ENCODE assay signal across 9 cellular contexts in genomic region chr6:126176266-126176665, GRCh38.
A peak's percentile ranks its signal among the peaks of the same experiment; 100 is the strongest.
DNase-seq lines count a peak whose midpoint lies in the region; ATAC-seq and TF ChIP-seq lines count a peak whose summit lies in the region.
"Had no signal": no experiment of that assay in that cellular context is flagged by ENCODE, and none has a peak within 500 bp of the region (broad histone marks: within the 10 kb centered on the region; RNA-seq: fewer than 3 reads in every experiment).

No MANE protein-coding gene starts in this region.

- H3K27ac ChIP-seq in GM23338 (ENCODE audit: low read depth): no peak overlapping the region
- peak overlapping the region; percentile 4; the same call in 1 of the 2 replicates for H3K27ac ChIP-seq in PC-9
- H3K27ac ChIP-seq: SJCRH30 had no signal

- no peaks in the 10 kb centered on the region for H3K36me3 Mint-ChIP-seq in GM23338 (ENCODE audit: low read depth)
- no peaks in the 10 kb centered on the region for H3K36me3 Mint-ChIP-seq in activated T-helper 2 cell treated with anti-CD3 and anti-CD28 coated beads, Interferon-gamma antibody, Interleukin-2, Interleukin-4, amounts not matched to agents 10 μg/mL and 5 μg/mL and 100 μg/mL, durations not matched to agents 14 hours and 24 hours and 36 hours (ENCODE audit: low read depth)
- H3K36me3 Mint-ChIP-seq in activated naive CD4-positive, alpha-beta T cell treated with anti-CD3 and anti-CD28 coated beads, Interleukin-2, amount 10 ng/mL, durations not matched to agents 7 days and 5 days: no peaks in the 10 kb centered on the region

- no peaks in the 10 kb centered on the region; the same call in 1 of the 2 replicates for H3K9me3 ChIP-seq in PC-9 (ENCODE audit: insufficient read depth, low read depth)
- H3K9me3 ChIP-seq: SJCRH30 had no signal

- intact Hi-C loops in PC-9 (cut with micrococcal nuclease; ENCODE audit: unreplicated experiment): loop anchor here (1.0 to 10.0 kb wide), 2 partner anchors 141 to 943 kb away; no protein-coding TSS in a partner anchor
- intact Hi-C loops in activated T-helper 2 cell treated with anti-CD3 and anti-CD28 coated beads, Interferon-gamma antibody, Interleukin-2, Interleukin-4, amounts not matched to agents 10 μg/mL and 5 μg/mL and 100 μg/mL, durations not matched to agents 14 hours and 24 hours and 36 hours (cut with micrococcal nuclease): no loop called here

- H3K36me3 ChIP-seq in GM23338 (ENCODE audit: insufficient read depth): no peaks in the 10 kb centered on the region
- H3K36me3 ChIP-seq in PC-9 (ENCODE audit: low read depth): no peaks in the 10 kb centered on the region
- H3K36me3 ChIP-seq in H7 (replicated peaks; ENCODE audit: control insufficient read depth, insufficient read depth, low read length): no peaks in the 10 kb centered on the region
- H3K36me3 ChIP-seq: SJCRH30 had no signal

- no peaks in the 10 kb centered on the region for H4K20me1 ChIP-seq in GM23338 (replicated peaks; ENCODE audit: insufficient read depth)
- H4K20me1 ChIP-seq in PC-9 (ENCODE audit: insufficient read depth): no peaks in the 10 kb centered on the region

- DNase-seq in AML-193 (lab: John Stamatoyannopoulos, UW): peak; percentile 46 to 69
- peak; percentile 48 for DNase-seq in GM23338 (ENCODE audit: low spot score)
- DNase-seq in PC-9: peak in 1 of 2 experiments; percentile 44
- peak in 1 of 2 donors; percentile 51 for DNase-seq in foreskin fibroblast
- no peak for DNase-seq in activated T-helper 2 cell treated with anti-CD3 and anti-CD28 coated beads, Interferon-gamma antibody, Interleukin-2, Interleukin-4, amounts not matched to agents 10 μg/mL and 5 μg/mL and 100 μg/mL, durations not matched to agents 14 hours and 24 hours and 36 hours (ENCODE audit: low spot score)
- no peak for DNase-seq in H7
- DNase-seq in activated naive CD4-positive, alpha-beta T cell treated with anti-CD3 and anti-CD28 coated beads, Interleukin-2, amount 10 ng/mL, durations not matched to agents 7 days and 5 days: no peak

- H3F3A ChIP-seq in GM23338 (replicated peaks; ENCODE audit: low read depth): no peaks in the 10 kb centered on the region
- H3F3A ChIP-seq in PC-9 (ENCODE audit: insufficient read depth, low read depth): peaks cover 5% of the 10 kb centered on the region; the same call in 1 of the 2 replicates

- TF ChIP-seq CTCF in GM23338 (conservative IDR thresholded peaks at IDR 0.05; ENCODE audit: low read depth in 2 of 2): peak; percentile 66 to 69
- peak; percentile 66 for TF ChIP-seq CTCF in PC-9 (conservative IDR thresholded peaks at IDR 0.05)
- TF ChIP-seq CTCF in foreskin fibroblast (IDR thresholded peaks at IDR 0.05; ENCODE audit: low read depth, low read length): peak; percentile 25

- no peak overlapping the region for H3K4me3 Mint-ChIP-seq in GM23338
- H3K4me3 Mint-ChIP-seq in activated T-helper 2 cell treated with anti-CD3 and anti-CD28 coated beads, Interferon-gamma antibody, Interleukin-2, Interleukin-4, amounts not matched to agents 10 μg/mL and 5 μg/mL and 100 μg/mL, durations not matched to agents 14 hours and 24 hours and 36 hours (ENCODE audit: low read depth): no peak overlapping the region
- no peak overlapping the region for H3K4me3 Mint-ChIP-seq in activated naive CD4-positive, alpha-beta T cell treated with anti-CD3 and anti-CD28 coated beads, Interleukin-2, amount 10 ng/mL, durations not matched to agents 7 days and 5 days

- ATAC-seq in GM23338 (peak; percentile 56), HG02623 (IDR thresholded peaks at IDR 0.05; ENCODE audit: unreplicated experiment) (no peak)

- H3K9me3 Mint-ChIP-seq in GM23338: no peaks in the 10 kb centered on the region
- no peaks in the 10 kb centered on the region for H3K9me3 Mint-ChIP-seq in activated T-helper 2 cell treated with anti-CD3 and anti-CD28 coated beads, Interferon-gamma antibody, Interleukin-2, Interleukin-4, amounts not matched to agents 10 μg/mL and 5 μg/mL and 100 μg/mL, durations not matched to agents 14 hours and 24 hours and 36 hours
- H3K9me3 Mint-ChIP-seq in activated naive CD4-positive, alpha-beta T cell treated with anti-CD3 and anti-CD28 coated beads, Interleukin-2, amount 10 ng/mL, durations not matched to agents 7 days and 5 days: no peaks in the 10 kb centered on the region

- no peak overlapping the region for H3K27ac Mint-ChIP-seq in GM23338
- H3K27ac Mint-ChIP-seq in activated T-helper 2 cell treated with anti-CD3 and anti-CD28 coated beads, Interferon-gamma antibody, Interleukin-2, Interleukin-4, amounts not matched to agents 10 μg/mL and 5 μg/mL and 100 μg/mL, durations not matched to agents 14 hours and 24 hours and 36 hours: no peak overlapping the region
- no peak overlapping the region for H3K27ac Mint-ChIP-seq in activated naive CD4-positive, alpha-beta T cell treated with anti-CD3 and anti-CD28 coated beads, Interleukin-2, amount 10 ng/mL, durations not matched to agents 7 days and 5 days

- POLR2A ChIA-PET in PC-9 (lab: Charles Lee; ENCODE audit: unreplicated experiment): interaction anchor here (0.6 kb wide), 1 partner anchor 136 kb away, joined by 3 read pairs; no protein-coding TSS in a partner anchor

- peaks cover 19% of the 10 kb centered on the region for H3K4me1 Mint-ChIP-seq in GM23338
- H3K4me1 Mint-ChIP-seq in activated T-helper 2 cell treated with anti-CD3 and anti-CD28 coated beads, Interferon-gamma antibody, Interleukin-2, Interleukin-4, amounts not matched to agents 10 μg/mL and 5 μg/mL and 100 μg/mL, durations not matched to agents 14 hours and 24 hours and 36 hours (ENCODE audit: low read depth): peaks cover 1% of the 10 kb centered on the region
- H3K4me1 Mint-ChIP-seq in activated naive CD4-positive, alpha-beta T cell treated with anti-CD3 and anti-CD28 coated beads, Interleukin-2, amount 10 ng/mL, durations not matched to agents 7 days and 5 days: peaks cover under 1% of the 10 kb centered on the region

- CTCF ChIA-PET in PC-9 (lab: Charles Lee): interaction anchor here (1.1 kb wide), 1 partner anchor 1090 kb away, joined by 3 read pairs; the partner anchor contains the start of gene RNF146
- CTCF ChIA-PET in activated naive CD4-positive, alpha-beta T cell treated with anti-CD3 and anti-CD28 coated beads, Interleukin-2, amount 10 ng/mL, durations not matched to agents 7 days and 5 days (lab: Charles Lee): interaction anchor here (0.6 to 0.7 kb wide), 2 partner anchors 27 to 619 kb away, joined by 3 read pairs; no protein-coding TSS in a partner anchor

- H2AFZ ChIP-seq in GM23338: no peak overlapping the region
- no peak overlapping the region for H2AFZ ChIP-seq in PC-9

- H3K9me2 ChIP-seq in GM23338 (ENCODE audit: insufficient read depth) (no peaks in the 10 kb centered on the region), PC-9 (ENCODE audit: insufficient read depth) (no peaks in the 10 kb centered on the region; the same call in 1 of the 2 replicates)

- H3K27me3 Mint-ChIP-seq in GM23338 (ENCODE audit: insufficient read depth, low read depth, poor library complexity): peaks cover under 1% of the 10 kb centered on the region
- H3K27me3 Mint-ChIP-seq in activated T-helper 2 cell treated with anti-CD3 and anti-CD28 coated beads, Interferon-gamma antibody, Interleukin-2, Interleukin-4, amounts not matched to agents 10 μg/mL and 5 μg/mL and 100 μg/mL, durations not matched to agents 14 hours and 24 hours and 36 hours (ENCODE audit: low read depth): peaks cover 9% of the 10 kb centered on the region
- H3K27me3 Mint-ChIP-seq in activated naive CD4-positive, alpha-beta T cell treated with anti-CD3 and anti-CD28 coated beads, Interleukin-2, amount 10 ng/mL, durations not matched to agents 7 days and 5 days: no peaks in the 10 kb centered on the region

- no peaks in the 10 kb centered on the region for H3K27me3 ChIP-seq in GM23338 (ENCODE audit: insufficient read depth)
- H3K27me3 ChIP-seq in PC-9 (ENCODE audit: insufficient read depth, low read depth): no peaks in the 10 kb centered on the region
- no peaks in the 10 kb centered on the region for H3K27me3 ChIP-seq in H7 (ENCODE audit: control insufficient read depth, insufficient read depth, low read length)
- H3K27me3 ChIP-seq: SJCRH30 had no signal

- BruUV-seq in PC-9 (replicated peaks; lab: Mats Ljungman, UMichigan): no TSS peak

- no peaks in the 10 kb centered on the region; the same call in 1 of the 2 replicates for H3K4me1 ChIP-seq in GM23338 (ENCODE audit: insufficient read depth)
- peaks cover 37% of the 10 kb centered on the region for H3K4me1 ChIP-seq in PC-9 (replicated peaks; ENCODE audit: insufficient read depth)

- H3K4me3 ChIP-seq in GM23338: no peak overlapping the region
- H3K4me3 ChIP-seq in PC-9: no peak overlapping the region
- no peak overlapping the region for H3K4me3 ChIP-seq in foreskin fibroblast (ENCODE audit: low read depth in 1 of 2, low read length in 2 of 2)
- H3K4me3 ChIP-seq in H7 (ENCODE audit: insufficient read depth, low read depth, low read length): no peak overlapping the region
- H3K4me3 ChIP-seq: SJCRH30 had no signal

- H3K79me2 ChIP-seq in GM23338 (replicated peaks; ENCODE audit: insufficient read depth) (no peaks in the 10 kb centered on the region), PC-9 (ENCODE audit: low read depth) (no peaks in the 10 kb centered on the region)

- H3K4me2 ChIP-seq in GM23338: no peak overlapping the region
- H3K4me2 ChIP-seq in PC-9: peak overlapping the region; percentile 2; the same call in 1 of the 2 replicates

TF ChIP-seq in GM23338, 12 proteins besides CTCF, POLR2A, EP300 and RAD21 (continues in another document):
- TF ChIP-seq EZH2 (IDR thresholded peaks at IDR 0.05; ENCODE audit: low read depth, unreplicated experiment) (no peak), ZNF331 (CRISPR knock-in tag; IDR thresholded peaks at IDR 0.05; ENCODE audit: low read depth) (no peak), NANOG (IDR thresholded peaks at IDR 0.05; ENCODE audit: borderline replicate concordance) (no peak)

Comparison
In these comparisons a context has a peak if more than half of its experiments do, and no peak if none do; other contexts are left out.
1. DNase-seq: peak in AML-193 (2 of 2) and GM23338 (single experiment); none in activated T-helper 2 cell treated with anti-CD3 and anti-CD28 coated beads, Interferon-gamma antibody, Interleukin-2, Interleukin-4, amounts not matched to agents 10 μg/mL and 5 μg/mL and 100 μg/mL, durations not matched to agents 14 hours and 24 hours and 36 hours (single experiment), H7 (single experiment) and activated naive CD4-positive, alpha-beta T cell treated with anti-CD3 and anti-CD28 coated beads, Interleukin-2, amount 10 ng/mL, durations not matched to agents 7 days and 5 days (single experiment).
2. Peak in every context shown above with its lines, with median percentiles within 50 percentile points of each other: CTCF ChIP-seq.